ENCODE assay signal across 1 cellular context in genomic region chr11:37451903-37452302, GRCh38.
TF ChIP-seq lines count a peak whose summit lies in the region.

No MANE protein-coding gene starts in this region.

TF ChIP-seq in IMR-90, 13 proteins besides CTCF, POLR2A, EP300 and RAD21:
- no peak for TF ChIP-seq CEBPB (IDR thresholded peaks at IDR 0.05; ENCODE audit: low read depth, low read length)
- TF ChIP-seq BHLHE40 (IDR thresholded peaks at IDR 0.05; ENCODE audit: low read depth, low read length) = no peak
- TF ChIP-seq FOS (IDR thresholded peaks at IDR 0.05; ENCODE audit: low read depth, low read length) = no peak
- TF ChIP-seq SMC3 (IDR thresholded peaks at IDR 0.05; ENCODE audit: low read depth, low read length) = no peak
- TF ChIP-seq NFE2L2 (IDR thresholded peaks at IDR 0.05; ENCODE audit: low read depth, low read length) = no peak
- no peak for TF ChIP-seq RCOR1 (IDR thresholded peaks at IDR 0.05; ENCODE audit: insufficient replicate concordance, low read length)
- TF ChIP-seq ELK1 (IDR thresholded peaks at IDR 0.05; ENCODE audit: borderline replicate concordance, low read depth, low read length) = no peak
- peak; percentile 9; the same call in 1 of the 2 replicates for TF ChIP-seq MAFK (IDR thresholded peaks at IDR 0.05; ENCODE audit: low read depth, low read length)
